1 cellular context compared by ENCODE assay signal in the genomic region with DNA sequence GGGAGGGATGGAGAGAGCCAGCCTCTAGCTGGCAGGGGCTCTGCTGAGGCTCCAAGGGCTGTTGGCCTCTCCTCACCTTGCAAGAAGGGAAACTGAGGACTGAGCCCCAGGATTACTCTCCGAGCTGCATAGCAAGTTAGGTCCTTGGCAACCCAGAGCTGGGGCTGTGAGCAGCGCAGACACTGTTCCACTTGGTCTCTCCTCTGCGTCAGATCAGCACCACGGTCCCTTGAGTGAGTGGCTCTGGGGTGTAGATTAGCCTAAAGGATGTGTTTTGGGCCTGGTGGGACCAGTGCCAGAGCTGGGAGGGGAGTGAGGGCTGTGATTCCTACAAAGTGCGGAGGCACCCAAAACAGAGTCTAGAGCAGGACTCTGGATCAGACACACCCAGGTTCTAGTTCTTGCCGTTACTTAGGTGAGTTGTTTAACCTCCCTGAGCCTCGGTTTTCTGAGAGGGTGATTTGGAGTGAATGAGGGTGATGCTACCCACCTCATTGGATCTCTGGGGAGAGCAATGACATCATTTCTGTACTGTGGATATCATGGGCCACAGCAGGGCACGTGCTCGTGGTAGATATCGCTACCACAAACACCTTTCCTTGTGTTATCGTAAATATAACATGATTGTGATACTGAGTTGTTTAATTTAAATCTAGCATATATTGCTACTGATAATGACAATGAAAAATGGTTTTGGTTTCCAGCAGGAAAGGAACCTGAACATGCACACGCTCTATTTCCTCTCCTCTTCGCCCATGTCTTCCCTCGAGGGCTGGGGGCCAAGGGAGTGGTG.
A peak's percentile ranks its signal among the peaks of the same experiment; 100 is the strongest.
TF ChIP-seq lines count a peak whose summit lies in the region.

No MANE protein-coding gene starts in this region.

TF ChIP-seq in HepG2, 621 proteins besides CTCF, POLR2A, EP300 and RAD21:
- TF ChIP-seq, protein P1, sequence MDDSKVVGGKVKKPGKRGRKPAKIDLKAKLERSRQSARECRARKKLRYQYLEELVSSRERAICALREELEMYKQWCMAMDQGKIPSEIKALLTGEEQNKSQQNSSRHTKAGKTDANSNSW (CRISPR knock-in tag; IDR thresholded peaks at IDR 0.05; ENCODE audit: borderline replicate concordance) = no peak
- peak; percentile 50; the same call in 1 of the 2 replicates for TF ChIP-seq ATF7 (IDR thresholded peaks at IDR 0.05)
- TF ChIP-seq ATF7 (CRISPR knock-in tag; IDR thresholded peaks at IDR 0.05) = no peak
- no peak for TF ChIP-seq ZNF562 (CRISPR knock-in tag; IDR thresholded peaks at IDR 0.05; ENCODE audit: borderline replicate concordance)
